1 cellular context compared by ENCODE assay signal in the genomic region with DNA sequence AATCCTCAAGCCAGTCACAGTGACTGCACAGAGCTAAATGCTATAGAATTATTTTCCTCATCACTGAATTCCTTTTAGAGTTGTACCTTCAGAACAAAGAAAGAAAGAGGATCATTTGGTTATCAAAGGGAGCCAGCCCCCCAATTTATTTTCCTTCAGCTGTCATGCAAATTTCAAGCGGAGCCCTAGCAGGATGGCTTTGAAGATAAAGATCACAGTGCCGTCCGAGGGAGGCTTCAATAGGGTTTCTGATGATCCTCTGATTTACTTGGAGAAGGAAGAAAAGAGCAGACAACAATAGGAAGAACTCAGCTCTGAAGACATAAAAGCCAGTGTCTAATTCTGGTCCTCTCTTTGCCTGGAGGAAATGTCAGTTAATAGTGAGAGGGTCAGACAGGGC.
TF ChIP-seq lines count a peak whose summit lies in the region.

No MANE protein-coding gene starts in this region.

TF ChIP-seq in H1, 55 proteins besides CTCF, POLR2A, EP300 and RAD21:
- TF ChIP-seq NANOG (IDR thresholded peaks at IDR 0.05; ENCODE audit: insufficient read depth, low read depth, low read length, poor library complexity, severe bottlenecking) = peak; percentile 85
- TF ChIP-seq, protein P1, sequence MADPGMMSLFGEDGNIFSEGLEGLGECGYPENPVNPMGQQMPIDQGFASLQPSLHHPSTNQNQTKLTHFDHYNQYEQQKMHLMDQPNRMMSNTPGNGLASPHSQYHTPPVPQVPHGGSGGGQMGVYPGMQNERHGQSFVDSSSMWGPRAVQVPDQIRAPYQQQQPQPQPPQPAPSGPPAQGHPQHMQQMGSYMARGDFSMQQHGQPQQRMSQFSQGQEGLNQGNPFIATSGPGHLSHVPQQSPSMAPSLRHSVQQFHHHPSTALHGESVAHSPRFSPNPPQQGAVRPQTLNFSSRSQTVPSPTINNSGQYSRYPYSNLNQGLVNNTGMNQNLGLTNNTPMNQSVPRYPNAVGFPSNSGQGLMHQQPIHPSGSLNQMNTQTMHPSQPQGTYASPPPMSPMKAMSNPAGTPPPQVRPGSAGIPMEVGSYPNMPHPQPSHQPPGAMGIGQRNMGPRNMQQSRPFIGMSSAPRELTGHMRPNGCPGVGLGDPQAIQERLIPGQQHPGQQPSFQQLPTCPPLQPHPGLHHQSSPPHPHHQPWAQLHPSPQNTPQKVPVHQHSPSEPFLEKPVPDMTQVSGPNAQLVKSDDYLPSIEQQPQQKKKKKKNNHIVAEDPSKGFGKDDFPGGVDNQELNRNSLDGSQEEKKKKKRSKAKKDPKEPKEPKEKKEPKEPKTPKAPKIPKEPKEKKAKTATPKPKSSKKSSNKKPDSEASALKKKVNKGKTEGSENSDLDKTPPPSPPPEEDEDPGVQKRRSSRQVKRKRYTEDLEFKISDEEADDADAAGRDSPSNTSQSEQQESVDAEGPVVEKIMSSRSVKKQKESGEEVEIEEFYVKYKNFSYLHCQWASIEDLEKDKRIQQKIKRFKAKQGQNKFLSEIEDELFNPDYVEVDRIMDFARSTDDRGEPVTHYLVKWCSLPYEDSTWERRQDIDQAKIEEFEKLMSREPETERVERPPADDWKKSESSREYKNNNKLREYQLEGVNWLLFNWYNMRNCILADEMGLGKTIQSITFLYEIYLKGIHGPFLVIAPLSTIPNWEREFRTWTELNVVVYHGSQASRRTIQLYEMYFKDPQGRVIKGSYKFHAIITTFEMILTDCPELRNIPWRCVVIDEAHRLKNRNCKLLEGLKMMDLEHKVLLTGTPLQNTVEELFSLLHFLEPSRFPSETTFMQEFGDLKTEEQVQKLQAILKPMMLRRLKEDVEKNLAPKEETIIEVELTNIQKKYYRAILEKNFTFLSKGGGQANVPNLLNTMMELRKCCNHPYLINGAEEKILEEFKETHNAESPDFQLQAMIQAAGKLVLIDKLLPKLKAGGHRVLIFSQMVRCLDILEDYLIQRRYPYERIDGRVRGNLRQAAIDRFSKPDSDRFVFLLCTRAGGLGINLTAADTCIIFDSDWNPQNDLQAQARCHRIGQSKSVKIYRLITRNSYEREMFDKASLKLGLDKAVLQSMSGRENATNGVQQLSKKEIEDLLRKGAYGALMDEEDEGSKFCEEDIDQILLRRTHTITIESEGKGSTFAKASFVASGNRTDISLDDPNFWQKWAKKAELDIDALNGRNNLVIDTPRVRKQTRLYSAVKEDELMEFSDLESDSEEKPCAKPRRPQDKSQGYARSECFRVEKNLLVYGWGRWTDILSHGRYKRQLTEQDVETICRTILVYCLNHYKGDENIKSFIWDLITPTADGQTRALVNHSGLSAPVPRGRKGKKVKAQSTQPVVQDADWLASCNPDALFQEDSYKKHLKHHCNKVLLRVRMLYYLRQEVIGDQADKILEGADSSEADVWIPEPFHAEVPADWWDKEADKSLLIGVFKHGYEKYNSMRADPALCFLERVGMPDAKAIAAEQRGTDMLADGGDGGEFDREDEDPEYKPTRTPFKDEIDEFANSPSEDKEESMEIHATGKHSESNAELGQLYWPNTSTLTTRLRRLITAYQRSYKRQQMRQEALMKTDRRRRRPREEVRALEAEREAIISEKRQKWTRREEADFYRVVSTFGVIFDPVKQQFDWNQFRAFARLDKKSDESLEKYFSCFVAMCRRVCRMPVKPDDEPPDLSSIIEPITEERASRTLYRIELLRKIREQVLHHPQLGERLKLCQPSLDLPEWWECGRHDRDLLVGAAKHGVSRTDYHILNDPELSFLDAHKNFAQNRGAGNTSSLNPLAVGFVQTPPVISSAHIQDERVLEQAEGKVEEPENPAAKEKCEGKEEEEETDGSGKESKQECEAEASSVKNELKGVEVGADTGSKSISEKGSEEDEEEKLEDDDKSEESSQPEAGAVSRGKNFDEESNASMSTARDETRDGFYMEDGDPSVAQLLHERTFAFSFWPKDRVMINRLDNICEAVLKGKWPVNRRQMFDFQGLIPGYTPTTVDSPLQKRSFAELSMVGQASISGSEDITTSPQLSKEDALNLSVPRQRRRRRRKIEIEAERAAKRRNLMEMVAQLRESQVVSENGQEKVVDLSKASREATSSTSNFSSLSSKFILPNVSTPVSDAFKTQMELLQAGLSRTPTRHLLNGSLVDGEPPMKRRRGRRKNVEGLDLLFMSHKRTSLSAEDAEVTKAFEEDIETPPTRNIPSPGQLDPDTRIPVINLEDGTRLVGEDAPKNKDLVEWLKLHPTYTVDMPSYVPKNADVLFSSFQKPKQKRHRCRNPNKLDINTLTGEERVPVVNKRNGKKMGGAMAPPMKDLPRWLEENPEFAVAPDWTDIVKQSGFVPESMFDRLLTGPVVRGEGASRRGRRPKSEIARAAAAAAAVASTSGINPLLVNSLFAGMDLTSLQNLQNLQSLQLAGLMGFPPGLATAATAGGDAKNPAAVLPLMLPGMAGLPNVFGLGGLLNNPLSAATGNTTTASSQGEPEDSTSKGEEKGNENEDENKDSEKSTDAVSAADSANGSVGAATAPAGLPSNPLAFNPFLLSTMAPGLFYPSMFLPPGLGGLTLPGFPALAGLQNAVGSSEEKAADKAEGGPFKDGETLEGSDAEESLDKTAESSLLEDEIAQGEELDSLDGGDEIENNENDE (IDR thresholded peaks at IDR 0.05; ENCODE audit: insufficient replicate concordance, low read length) = peak; percentile 33
- no peak for TF ChIP-seq CHD2 (IDR thresholded peaks at IDR 0.05; ENCODE audit: low read length)
